ENCODE assay signal across 12 cellular contexts in genomic region chr1:234553241-234554156, GRCh38. TPM values are rescaled to one million over a fixed set of nuclear protein-coding genes. Genes with fewer than 3 reads are reported as not detected.
DNase-seq lines count a peak whose midpoint lies in the region; ATAC-seq and FAIRE-seq lines count a peak whose summit lies in the region.
"Had no signal": no experiment of that assay in that cellular context is flagged by ENCODE, and none has a peak within 500 bp of the region (broad histone marks: within the 10 kb centered on the region; RNA-seq: fewer than 3 reads in every experiment).

No MANE protein-coding gene starts in this region.

- ATAC-seq in left cardiac atrium: peak; percentile 88 to 89
- ATAC-seq: stimulated activated naive CD8-positive, alpha-beta T cell treated with anti-CD3 and anti-CD28 coated beads, Interleukin-15, Interleukin-2, amounts not matched to agents 100 U/mL and 50 U/mL, for 24 hours had no signal

- H3K4me1 Mint-ChIP-seq in activated naive CD4-positive, alpha-beta T cell treated with anti-CD3 and anti-CD28 coated beads, Interleukin-2, amount 10 ng/mL, durations not matched to agents 7 days and 5 days: no peaks in the 10 kb centered on the region

- CTCF ChIA-PET in activated naive CD4-positive, alpha-beta T cell treated with anti-CD3 and anti-CD28 coated beads, Interleukin-2, amount 10 ng/mL, durations not matched to agents 7 days and 5 days (lab: Charles Lee): interaction anchor here (0.7 to 1.3 kb wide), 2 partner anchors 9 to 540 kb away, joined by 3 read pairs; no protein-coding TSS in a partner anchor

- no peak overlapping the region for H3K27ac Mint-ChIP-seq in activated naive CD4-positive, alpha-beta T cell treated with anti-CD3 and anti-CD28 coated beads, Interleukin-2, amount 10 ng/mL, durations not matched to agents 7 days and 5 days
- H3K27ac Mint-ChIP-seq: activated naive CD4-positive, alpha-beta T cell treated with anti-CD3 and anti-CD28 coated beads for 36 hours; T-helper 1 cell treated with Interleukin-12 subunit alpha and Interleukin-12 subunit beta and Interleukin-4 antibody, amounts not matched to agents 30 μg/mL and 1 μg/mL, for 36 hours had no signal

- FAIRE-seq in GM19239 (lab: Jason Lieb, UNC): no peak

- intact Hi-C loops in left cardiac atrium (cut with DNase I): no loop called here

- H3K36me3 Mint-ChIP-seq in activated naive CD4-positive, alpha-beta T cell treated with anti-CD3 and anti-CD28 coated beads, Interleukin-2, amount 10 ng/mL, durations not matched to agents 7 days and 5 days: no peaks in the 10 kb centered on the region

- peaks cover 33% of the 10 kb centered on the region for H3K27me3 Mint-ChIP-seq in activated naive CD4-positive, alpha-beta T cell treated with anti-CD3 and anti-CD28 coated beads, Interleukin-2, amount 10 ng/mL, durations not matched to agents 7 days and 5 days

- no peaks in the 10 kb centered on the region for H3K9me3 Mint-ChIP-seq in activated naive CD4-positive, alpha-beta T cell treated with anti-CD3 and anti-CD28 coated beads, Interleukin-2, amount 10 ng/mL, durations not matched to agents 7 days and 5 days
- H3K9me3 Mint-ChIP-seq: activated naive CD4-positive, alpha-beta T cell treated with anti-CD3 and anti-CD28 coated beads for 36 hours; T-helper 1 cell treated with Interleukin-12 subunit alpha and Interleukin-12 subunit beta and Interleukin-4 antibody, amounts not matched to agents 30 μg/mL and 1 μg/mL, for 36 hours had no signal

- H3K4me3 Mint-ChIP-seq in activated naive CD4-positive, alpha-beta T cell treated with anti-CD3 and anti-CD28 coated beads, Interleukin-2, amount 10 ng/mL, durations not matched to agents 7 days and 5 days: no peak overlapping the region
- H3K4me3 Mint-ChIP-seq: activated naive CD4-positive, alpha-beta T cell treated with anti-CD3 and anti-CD28 coated beads for 36 hours; T-helper 1 cell treated with Interleukin-12 subunit alpha and Interleukin-12 subunit beta and Interleukin-4 antibody, amounts not matched to agents 30 μg/mL and 1 μg/mL, for 36 hours had no signal

- DNase-seq in EH (ENCODE audit: low read depth): peak; percentile 97
- peak; percentile 100 for DNase-seq in amniotic epithelial cell (ENCODE audit: low read depth)
- DNase-seq in left cardiac atrium: peak; percentile 67
- DNase-seq in renal cortical epithelial cell (ENCODE audit: low read depth): peak; percentile 63
- DNase-seq in stimulated activated CD4-positive, alpha-beta T cell treated with anti-CD3 and anti-CD28 coated beads, Interleukin-4, amount 100 ng/mL, for 1 hour: no peak
- DNase-seq in activated naive CD4-positive, alpha-beta T cell treated with anti-CD3 and anti-CD28 coated beads, Interleukin-2, amount 10 ng/mL, durations not matched to agents 7 days and 5 days: no peak
- no peak for DNase-seq in activated CD4-positive, alpha-beta T cell treated with anti-CD3 and anti-CD28 coated beads, Interleukin-2, amount 50 U/mL, for 4 hours
- no peak for DNase-seq in GM19239 (ENCODE audit: insufficient read length, low spot score)
- DNase-seq: activated naive CD4-positive, alpha-beta T cell treated with anti-CD3 and anti-CD28 coated beads for 36 hours; NCI-H2081; stimulated activated naive CD8-positive, alpha-beta T cell treated with anti-CD3 and anti-CD28 coated beads, Interleukin-15, Interleukin-2, amounts not matched to agents 100 U/mL and 50 U/mL, for 24 hours had no signal

RNA-seq across cellular contexts. Expression of gene IRF2BP2, which starts 56.5 kb away (rescaled TPM):
- total RNA-seq in left cardiac atrium (100 to 1,000 TPM in 1 of 2 donors, 10 to 100 TPM in 1; 98.0 to 100 TPM), renal cortical epithelial cell (53.0 and 79.6 TPM in 2 replicates)

Comparison
In these comparisons a context has a peak if more than half of its experiments do, and no peak if none do; other contexts are left out.
1. DNase-seq: peak in EH (single experiment), amniotic epithelial cell (single experiment), left cardiac atrium (single experiment) and renal cortical epithelial cell (single experiment); none in stimulated activated CD4-positive, alpha-beta T cell treated with anti-CD3 and anti-CD28 coated beads, Interleukin-4, amount 100 ng/mL, for 1 hour (single experiment), activated naive CD4-positive, alpha-beta T cell treated with anti-CD3 and anti-CD28 coated beads, Interleukin-2, amount 10 ng/mL, durations not matched to agents 7 days and 5 days (single experiment), activated CD4-positive, alpha-beta T cell treated with anti-CD3 and anti-CD28 coated beads, Interleukin-2, amount 50 U/mL, for 4 hours (0 of 2) and GM19239 (single experiment).